Comparison of ENCODE assay signal across 23 cellular contexts in the genomic region with DNA sequence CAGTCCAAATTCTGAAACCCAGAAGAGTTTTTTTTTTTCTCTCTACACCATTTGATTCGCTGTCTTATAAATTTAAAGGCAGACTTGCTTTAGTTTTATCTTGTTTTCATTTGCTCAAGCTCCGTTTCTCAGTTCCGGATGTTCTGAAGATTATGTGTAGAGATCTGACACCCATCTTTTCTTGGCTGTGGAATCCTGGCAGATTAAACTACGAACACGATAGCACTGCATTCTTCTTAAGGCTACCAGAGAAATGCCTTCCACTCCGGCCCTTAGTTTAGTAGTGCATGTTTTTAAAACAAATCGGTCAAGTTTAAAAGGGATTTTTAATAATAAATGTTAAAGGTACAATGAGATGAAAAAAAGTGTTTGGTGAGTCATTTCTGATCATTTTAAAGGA.
"Had no signal": no experiment of that assay in that cellular context is flagged by ENCODE, and none has a peak within 500 bp of the region (broad histone marks: within the 10 kb centered on the region; RNA-seq: fewer than 3 reads in every experiment).

No MANE protein-coding gene starts in this region.

- DNase-seq: dermis blood vessel endothelial cell; effector memory CD4-positive, alpha-beta T cell; foreskin fibroblast; heart right ventricle; hypothalamus; immature natural killer cell; left ventricle myocardium superior; lower lobe of right lung; natural killer cell; occipital lobe; ovary; retina; spleen; stimulated activated CD4-positive, alpha-beta T cell treated with anti-CD3 and anti-CD28 coated beads, Interleukin-2, amount 100 ng/mL, for 48 hours; stimulated activated naive B cell treated with anti-CD40 and anti-IgM and Interleukin-4, amounts not matched to agents 10 μg/mL and 1 μg/mL and 100 μg/mL, for 72 hours; upper lobe of left lung had no signal

- H3K36me3 ChIP-seq: esophagus muscularis mucosa, gastroesophageal sphincter, heart right ventricle, lower lobe of right lung, ovary, spleen, thoracic aorta, tibial nerve, upper lobe of left lung had no signal

- H3K4me1 ChIP-seq: esophagus muscularis mucosa, gastroesophageal sphincter, heart right ventricle, lower lobe of right lung, spleen, tibial nerve, upper lobe of left lung had no signal

- H3K27me3 ChIP-seq: esophagus muscularis mucosa, gastroesophageal sphincter, heart right ventricle, ovary, spleen, tibial nerve, upper lobe of left lung had no signal

- ATAC-seq: gastroesophageal sphincter; heart right ventricle; left ventricle myocardium superior; lower lobe of right lung; natural killer cell; sciatic nerve; stimulated activated naive B cell treated with anti-CD40 and anti-IgM and Interleukin-4, amounts not matched to agents 10 μg/mL and 1 μg/mL and 100 μg/mL, for 72 hours had no signal

- H3K4me3 ChIP-seq: coronary artery, esophagus muscularis mucosa, gastroesophageal sphincter, lower lobe of right lung, ovary, skin epidermis, spleen, thoracic aorta, tibial nerve, upper lobe of left lung had no signal

- H3K9me3 ChIP-seq: esophagus muscularis mucosa, gastroesophageal sphincter, heart right ventricle, lower lobe of right lung, ovary, spleen, thoracic aorta, tibial nerve, upper lobe of left lung had no signal

- H3K27ac ChIP-seq: coronary artery, esophagus muscularis mucosa, gastroesophageal sphincter, heart right ventricle, lower lobe of right lung, ovary, skin epidermis, spleen, thoracic aorta, tibial nerve, upper lobe of left lung had no signal
